Comparison of ENCODE assay signal across 35 cellular contexts in the genomic region with DNA sequence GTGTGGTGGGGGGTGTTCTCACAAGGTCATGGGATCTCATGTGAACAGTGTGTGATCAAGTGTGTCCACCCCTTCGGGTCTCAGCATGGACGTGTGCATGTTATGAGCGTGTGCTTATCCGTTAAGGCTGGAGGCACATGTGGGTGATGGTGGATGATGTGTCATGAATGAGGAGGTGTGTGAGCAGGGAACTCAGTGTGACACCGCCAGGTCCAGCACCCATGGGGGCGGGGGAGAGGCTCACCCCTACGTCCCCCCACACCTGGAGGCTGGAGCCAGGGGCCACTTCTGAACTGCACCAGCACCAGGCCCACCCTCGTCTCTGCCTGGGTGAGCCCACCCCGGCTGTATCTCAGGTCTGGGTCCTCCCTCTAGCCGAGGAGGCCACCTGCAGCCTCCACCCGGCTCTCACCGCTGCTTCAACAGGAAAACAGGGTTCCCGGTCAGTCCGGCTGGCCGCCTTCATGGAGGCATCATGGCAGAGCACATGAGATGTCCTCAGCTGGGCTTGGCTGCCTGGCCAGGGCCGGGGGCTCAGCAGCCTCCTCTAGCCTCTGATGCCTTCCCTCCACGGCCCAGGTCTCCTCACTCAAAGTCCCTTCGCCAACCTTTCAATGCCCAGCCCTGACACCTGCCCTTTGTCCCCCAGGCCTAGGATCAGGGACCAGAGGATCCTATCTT. TPM values are rescaled to one million over a fixed set of nuclear protein-coding genes. Genes with fewer than 3 reads are reported as not detected.
"Had no signal": no experiment of that assay in that cellular context is flagged by ENCODE, and none has a peak within 500 bp of the region (broad histone marks: within the 10 kb centered on the region; RNA-seq: fewer than 3 reads in every experiment).

No MANE protein-coding gene starts in this region.

- H3K4me1 ChIP-seq: esophagus muscularis mucosa, foreskin keratinocyte, gastrocnemius medialis, heart left ventricle had no signal

- H3K4me3 ChIP-seq: coronary artery, dorsolateral prefrontal cortex, esophagus muscularis mucosa, gastrocnemius medialis, heart left ventricle had no signal

- H3K36me3 ChIP-seq: brain microvascular endothelial cell, esophagus muscularis mucosa, gastrocnemius medialis, heart left ventricle had no signal

- H3K4me1 Mint-ChIP-seq: activated B cell treated with CpG ODN at 0.5 μM for 24 hours; activated T-helper 17 cell treated with anti-CD3 and anti-CD28 coated beads, Interleukin-2, amount 50 U/mL, for 72 hours; central memory CD8-positive, alpha-beta T cell; endodermal cell had no signal

- ATAC-seq: activated CD4-positive, CD25-positive, alpha-beta regulatory T cell treated with anti-CD3 and anti-CD28 coated beads, Interleukin-2, amount 50 U/mL, for 24 hours; activated CD8-positive, alpha-beta T cell treated with anti-CD3 and anti-CD28 coated beads for 36 hours; activated T-cell treated with anti-CD3 and anti-CD28 coated beads, Interleukin-2, amount 50 U/mL, for 4 hours; activated T-helper 17 cell treated with anti-CD3 and anti-CD28 coated beads, Interleukin-2, amount 50 U/mL, for 72 hours; foreskin keratinocyte; gastrocnemius medialis had no signal

- DNase-seq: activated B cell treated with CpG ODN at 0.5 μM for 24 hours; activated CD4-positive, alpha-beta T cell treated with anti-CD3 and anti-CD28 coated beads for 48 hours; activated CD4-positive, alpha-beta T cell treated with anti-CD3 and anti-CD28 coated beads, Interleukin-2, amount 50 U/mL, for 1 hour; activated CD4-positive, alpha-beta T cell treated with anti-CD3 and anti-CD28 coated beads, Interleukin-2, amount 50 U/mL, for 48 hours; activated CD8-positive, alpha-beta memory T cell treated with anti-CD3 and anti-CD28 coated beads for 24 hours; activated CD8-positive, alpha-beta T cell treated with anti-CD3 and anti-CD28 coated beads for 36 hours; activated effector memory CD4-positive, alpha-beta T cell treated with Interleukin-2 at 50 U/mL for 16 hours; activated gamma-delta T cell treated with Interleukin-2 at 50 U/mL for 16 hours; activated naive CD4-positive, alpha-beta T cell treated with anti-CD3 and anti-CD28 coated beads, Interleukin-2, amount 50 U/mL, for 16 hours; activated naive CD4-positive, alpha-beta T cell treated with Interleukin-2 at 50 U/mL for 16 hours; activated T-cell treated with anti-CD3 and anti-CD28 coated beads, Interleukin-2, amount 50 U/mL, for 4 hours; amniotic stem cell; anterior cingulate cortex; brain microvascular endothelial cell; dorsolateral prefrontal cortex; effector memory CD4-positive, alpha-beta T cell; endodermal cell; foreskin keratinocyte; gastrocnemius medialis; glutamatergic neuron; heart left ventricle; T-helper 2 cell had no signal

- H3K36me3 Mint-ChIP-seq: activated naive CD8-positive, alpha-beta T cell had no signal

- H3K27ac ChIP-seq: brain microvascular endothelial cell, coronary artery, dorsolateral prefrontal cortex, esophagus muscularis mucosa, foreskin keratinocyte, gastrocnemius medialis, heart left ventricle, VCaP had no signal

- H3K9me3 ChIP-seq: esophagus muscularis mucosa, gastrocnemius medialis, heart left ventricle had no signal

- H3K9me3 Mint-ChIP-seq: activated B cell treated with CpG ODN at 0.5 μM for 24 hours; activated CD8-positive, alpha-beta T cell treated with anti-CD3 and anti-CD28 coated beads for 36 hours; activated T-cell treated with anti-CD3 and anti-CD28 coated beads, Interleukin-2, amount 50 U/mL, for 4 hours; activated T-helper 17 cell treated with anti-CD3 and anti-CD28 coated beads, Interleukin-2, amount 50 U/mL, for 72 hours; central memory CD8-positive, alpha-beta T cell; dendritic cell treated with granulocyte-macrophage colony-stimulating factor and Interleukin-4, amounts not matched to agents 40 ng/mL and 50 ng/mL, for 4 days; endodermal cell had no signal

- H3K27ac Mint-ChIP-seq: activated B cell treated with CpG ODN at 0.5 μM for 24 hours; activated CD8-positive, alpha-beta T cell treated with anti-CD3 and anti-CD28 coated beads for 36 hours; activated naive CD8-positive, alpha-beta T cell; activated T-helper 17 cell treated with anti-CD3 and anti-CD28 coated beads, Interleukin-2, amount 50 U/mL, for 72 hours; dendritic cell treated with granulocyte-macrophage colony-stimulating factor and Interleukin-4, amounts not matched to agents 40 ng/mL and 50 ng/mL, for 4 days; endodermal cell had no signal

- H3K4me3 Mint-ChIP-seq: activated B cell treated with CpG ODN at 0.5 μM for 24 hours; activated CD8-positive, alpha-beta T cell treated with anti-CD3 and anti-CD28 coated beads for 36 hours; activated naive CD8-positive, alpha-beta T cell; activated T-cell treated with anti-CD3 and anti-CD28 coated beads, Interleukin-2, amount 50 U/mL, for 4 hours; activated T-helper 17 cell treated with anti-CD3 and anti-CD28 coated beads, Interleukin-2, amount 50 U/mL, for 72 hours; central memory CD8-positive, alpha-beta T cell; dendritic cell treated with granulocyte-macrophage colony-stimulating factor and Interleukin-4, amounts not matched to agents 40 ng/mL and 50 ng/mL, for 4 days; endodermal cell had no signal

RNA-seq across cellular contexts. Expression of a gene that starts 34.2 kb away (rescaled TPM):
- total RNA-seq: activated B cell treated with CpG ODN at 0.5 μM for 24 hours; activated CD8-positive, alpha-beta T cell treated with anti-CD3 and anti-CD28 coated beads for 36 hours; activated T-helper 17 cell treated with anti-CD3 and anti-CD28 coated beads, Interleukin-2, amount 50 U/mL, for 72 hours; astrocyte; bronchial epithelial cell; endodermal cell; epithelial cell of proximal tubule; foreskin keratinocyte; T-helper 1 cell treated with Interleukin-12 subunit alpha and Interleukin-12 subunit beta and Interleukin-4 antibody, amounts not matched to agents 30 ng/mL and 1 ng/mL, for 36 hours had no signal
- polyA plus RNA-seq: foreskin keratinocyte had no signal

RNA-seq across cellular contexts. Expression of a gene that starts 38.9 kb away (rescaled TPM):
- total RNA-seq: activated B cell treated with CpG ODN at 0.5 μM for 24 hours; activated CD8-positive, alpha-beta T cell treated with anti-CD3 and anti-CD28 coated beads for 36 hours; activated T-cell treated with anti-CD3 and anti-CD28 coated beads, Interleukin-2, amount 50 U/mL, for 4 hours; activated T-helper 17 cell treated with anti-CD3 and anti-CD28 coated beads, Interleukin-2, amount 50 U/mL, for 72 hours; bronchial epithelial cell; cardiac septum; epithelial cell of proximal tubule; esophagus muscularis mucosa; foreskin keratinocyte; gastrocnemius medialis; T-helper 1 cell treated with Interleukin-12 subunit alpha and Interleukin-12 subunit beta and Interleukin-4 antibody, amounts not matched to agents 30 ng/mL and 1 ng/mL, for 36 hours had no signal
- polyA plus RNA-seq: foreskin keratinocyte, heart left ventricle had no signal

RNA-seq across cellular contexts. Expression of a gene that starts 41.2 kb away (rescaled TPM):
- total RNA-seq: activated B cell treated with CpG ODN at 0.5 μM for 24 hours; activated CD8-positive, alpha-beta T cell treated with anti-CD3 and anti-CD28 coated beads for 36 hours; activated T-helper 17 cell treated with anti-CD3 and anti-CD28 coated beads, Interleukin-2, amount 50 U/mL, for 72 hours; astrocyte; bronchial epithelial cell; endodermal cell; epithelial cell of proximal tubule; foreskin keratinocyte; T-helper 1 cell treated with Interleukin-12 subunit alpha and Interleukin-12 subunit beta and Interleukin-4 antibody, amounts not matched to agents 30 ng/mL and 1 ng/mL, for 36 hours had no signal
- polyA plus RNA-seq: foreskin keratinocyte had no signal

RNA-seq across cellular contexts. Expression of a gene that starts 50.8 kb away (rescaled TPM):
- total RNA-seq: activated B cell treated with CpG ODN at 0.5 μM for 24 hours; activated CD8-positive, alpha-beta T cell treated with anti-CD3 and anti-CD28 coated beads for 36 hours; activated T-helper 17 cell treated with anti-CD3 and anti-CD28 coated beads, Interleukin-2, amount 50 U/mL, for 72 hours; astrocyte; bronchial epithelial cell; endodermal cell; epithelial cell of proximal tubule; foreskin keratinocyte; T-helper 1 cell treated with Interleukin-12 subunit alpha and Interleukin-12 subunit beta and Interleukin-4 antibody, amounts not matched to agents 30 ng/mL and 1 ng/mL, for 36 hours had no signal
- polyA plus RNA-seq: foreskin keratinocyte had no signal
